In the genomic region with DNA sequence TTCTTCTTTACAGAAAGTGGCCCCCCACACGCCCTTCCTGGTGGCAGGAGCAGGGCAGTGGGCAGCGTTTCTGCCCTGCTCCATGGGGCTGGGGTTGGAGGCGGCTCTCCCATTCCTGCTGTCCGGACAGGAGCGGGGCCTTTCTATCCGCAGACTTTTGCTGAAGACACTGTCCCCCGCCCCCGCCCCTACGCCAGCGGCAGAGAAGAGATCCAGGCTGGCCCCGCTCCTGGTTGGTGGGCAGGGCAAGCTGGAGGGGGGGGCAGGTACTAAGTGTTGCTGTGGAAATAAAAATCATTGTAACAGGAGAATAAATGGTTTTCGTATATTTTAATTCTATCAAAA, we compare ENCODE assay signal across 11 cellular contexts.
A peak's percentile ranks its signal among the peaks of the same experiment; 100 is the strongest.
DNase-seq lines count a peak whose midpoint lies in the region; ATAC-seq and TF ChIP-seq lines count a peak whose summit lies in the region.
"Had no signal": no experiment of that assay in that cellular context is flagged by ENCODE, and none has a peak within 500 bp of the region (broad histone marks: within the 10 kb centered on the region; RNA-seq: fewer than 3 reads in every experiment).

No MANE protein-coding gene starts in this region.

- H2AFZ ChIP-seq in neuronal stem cell (ENCODE audit: low read length): peak overlapping the region; percentile 81

- H3K14ac ChIP-seq in neuronal stem cell (ENCODE audit: low read length): peak overlapping the region; percentile 17

- H2BK15ac ChIP-seq in neuronal stem cell (ENCODE audit: low read length): peak overlapping the region; percentile 90

- no peak overlapping the region for H2BK5ac ChIP-seq in neuronal stem cell (ENCODE audit: low read length)

- no peak overlapping the region for H4K8ac ChIP-seq in neuronal stem cell (ENCODE audit: low read depth, low read length)

- H3K36me3 ChIP-seq in cardiac muscle cell (no peaks in the 10 kb centered on the region), neuronal stem cell (replicated peaks in 1 of 2; ENCODE audit: control insufficient read depth in 2 of 2, insufficient read depth in 2 of 2, low read length in 2 of 2) (no peaks in the 10 kb centered on the region)

- WGBS in neuronal stem cell (ENCODE audit: extremely low coverage in 2 of 2, insufficient read length in 2 of 2, insufficient replicate concordance in 1 of 2), 2 donors: no CpG with 5 or more reads among the region's 12 CpGs

- H3K79me1 ChIP-seq in neuronal stem cell (ENCODE audit: low read depth, low read length): no peaks in the 10 kb centered on the region

- ATAC-seq in Right ventricle myocardium inferior (peak; percentile 56), GM21423 (IDR thresholded peaks at IDR 0.05; ENCODE audit: unreplicated experiment) (no peak)

- no peak overlapping the region for H2AK5ac ChIP-seq in neuronal stem cell (ENCODE audit: low read depth, low read length)

- H3K4me1 ChIP-seq in cardiac muscle cell (ENCODE audit: low read depth) (peaks cover 7% of the 10 kb centered on the region), neuronal stem cell (ENCODE audit: control insufficient read depth in 2 of 2, insufficient read depth in 1 of 2, low read depth in 1 of 2, low read length in 2 of 2) (peaks cover 0 to 5% of the 10 kb centered on the region in 2 donors)

- no peaks in the 10 kb centered on the region for H3K9me3 ChIP-seq in cardiac muscle cell (ENCODE audit: low read depth)
- H3K9me3 ChIP-seq in neuronal stem cell (replicated peaks in 1 of 2; ENCODE audit: control insufficient read depth in 2 of 2, insufficient read depth in 1 of 2, low read depth in 1 of 2, low read length in 2 of 2): peaks cover 3 to 7% of the 10 kb centered on the region in 2 donors

- peak overlapping the region; percentile 78 for H2BK12ac ChIP-seq in neuronal stem cell (ENCODE audit: low read length)

- H3K23ac ChIP-seq in neuronal stem cell (ENCODE audit: low read depth, low read length, poor library complexity): no peak overlapping the region

- H2BK120ac ChIP-seq in neuronal stem cell (ENCODE audit: low read depth, low read length): no peak overlapping the region

- DNase-seq in Right ventricle myocardium inferior (ENCODE audit: missing footprints) (no peak), cardiac septum (ENCODE audit: low spot score) (no peak), cardiac muscle cell (ENCODE audit: low read depth in 1 of 2, low spot score in 1 of 2) (no peak), neuronal stem cell (ENCODE audit: low spot score) (no peak), islet precursor cell (no peak), posterior vena cava (ENCODE audit: low spot score) (no peak), AG08395 (ENCODE audit: low spot score) (no peak)
- DNase-seq: activated CD4-positive, alpha-beta T cell treated with anti-CD3 and anti-CD28 coated beads for 1 hour; effector CD4-positive, alpha-beta T cell; NCI-H446 treated with DMSO at 0.1 percent for 48 hours had no signal

- intact Hi-C loops in Right ventricle myocardium inferior (cut with DNase I): no loop called here
- intact Hi-C loops in cardiac septum (cut with DNase I): no loop called here
- intact Hi-C loops in posterior vena cava (cut with DNase I): loop anchor here in 1 of 2 donors (10.0 kb wide), 1 partner anchor 1068 kb away; no protein-coding TSS in a partner anchor

- no peak for TF ChIP-seq CTCF in cardiac muscle cell (IDR thresholded peaks at IDR 0.05; ENCODE audit: low read depth, low read length)

- H3K18ac ChIP-seq in neuronal stem cell (ENCODE audit: low read length): peak overlapping the region; percentile 81

- H3K9ac ChIP-seq in neuronal stem cell (ENCODE audit: low read depth, low read length, poor library complexity): no peak overlapping the region

- no peak overlapping the region for H4K91ac ChIP-seq in neuronal stem cell (ENCODE audit: low read depth, low read length, poor library complexity)

- H3K4ac ChIP-seq in neuronal stem cell (ENCODE audit: low read length): no peak overlapping the region

- no peak overlapping the region for H3K27ac ChIP-seq in cardiac muscle cell
- H3K27ac ChIP-seq in neuronal stem cell (replicated peaks; ENCODE audit: low read length): no peak overlapping the region

- H3K4me2 ChIP-seq in neuronal stem cell (ENCODE audit: insufficient read depth, low read length, poor library complexity, severe bottlenecking): peak overlapping the region; percentile 85

- H3K4me3 ChIP-seq in cardiac muscle cell: peak overlapping the region; percentile 49
- peak overlapping the region in 1 of 2 donors; percentile 70 for H3K4me3 ChIP-seq in neuronal stem cell (ENCODE audit: low read length in 2 of 2)

- H3K27me3 ChIP-seq in cardiac muscle cell: peaks cover 31% of the 10 kb centered on the region
- peaks cover 0 to 15% (median 4%) of the 10 kb centered on the region in 3 experiments for H3K27me3 ChIP-seq in neuronal stem cell (ENCODE audit: control insufficient read depth in 3 of 3, insufficient read depth in 3 of 3, low read depth in 1 of 3, low read length in 3 of 3)
